ENCODE assay signal across 18 cellular contexts in the genomic region with DNA sequence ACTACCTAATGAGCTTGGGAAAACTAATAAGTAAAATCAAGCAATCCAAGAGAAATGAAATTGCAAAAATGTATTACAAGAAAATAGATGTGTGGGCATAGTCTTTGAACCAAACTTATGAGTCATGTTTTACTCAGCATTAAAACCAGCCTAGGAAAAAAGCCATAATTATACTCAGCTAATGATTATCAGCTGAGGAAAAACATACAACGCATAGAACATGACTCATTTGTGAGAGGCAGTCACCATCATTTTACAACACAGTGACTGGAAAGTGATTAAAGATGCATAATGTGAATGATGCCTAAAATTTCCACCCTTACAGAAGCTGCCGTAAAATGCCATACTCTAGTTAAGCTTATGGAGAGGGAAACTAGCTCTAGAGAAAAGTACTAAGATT.
DNase-seq lines count a peak whose midpoint lies in the region; ATAC-seq, FAIRE-seq and TF ChIP-seq lines count a peak whose summit lies in the region.
"Had no signal": no experiment of that assay in that cellular context is flagged by ENCODE, and none has a peak within 500 bp of the region (broad histone marks: within the 10 kb centered on the region; RNA-seq: fewer than 3 reads in every experiment).

No MANE protein-coding gene starts in this region.

- H3K9me3 Mint-ChIP-seq in activated CD8-positive, alpha-beta memory T cell treated with anti-CD3 and anti-CD28 coated beads, Interleukin-2, amount 10 ng/mL, durations not matched to agents 7 days and 5 days (ENCODE audit: low read depth), result peaks cover 6% of the 10 kb centered on the region
- H3K9me3 Mint-ChIP-seq: nephron had no signal

- no peak for TF ChIP-seq POLR2A in spleen (IDR thresholded peaks at IDR 0.05)

- CTCF ChIA-PET in activated CD8-positive, alpha-beta memory T cell treated with anti-CD3 and anti-CD28 coated beads, Interleukin-2, amount 10 ng/mL, durations not matched to agents 7 days and 5 days (lab: Charles Lee), result interaction anchor here (0.9 kb wide), 1 partner anchor 248 kb away, joined by 4 read pairs; no protein-coding TSS in a partner anchor

- no peak for FAIRE-seq in GM19239 (lab: Jason Lieb, UNC)

- no peaks in the 10 kb centered on the region for H3K27me3 Mint-ChIP-seq in activated CD8-positive, alpha-beta memory T cell treated with anti-CD3 and anti-CD28 coated beads, Interleukin-2, amount 10 ng/mL, durations not matched to agents 7 days and 5 days
- H3K27me3 Mint-ChIP-seq: activated naive CD8-positive, alpha-beta T cell treated with anti-CD3 and anti-CD28 coated beads, Interleukin-2, amount 10 ng/mL, durations not matched to agents 7 days and 5 days; T-cell had no signal

- H3K4me1 Mint-ChIP-seq in activated CD8-positive, alpha-beta memory T cell treated with anti-CD3 and anti-CD28 coated beads, Interleukin-2, amount 10 ng/mL, durations not matched to agents 7 days and 5 days, result peaks cover 7% of the 10 kb centered on the region
- H3K4me1 Mint-ChIP-seq: activated naive CD8-positive, alpha-beta T cell treated with anti-CD3 and anti-CD28 coated beads, Interleukin-2, amount 10 ng/mL, durations not matched to agents 7 days and 5 days; nephron had no signal

- H3K36me3 Mint-ChIP-seq in activated CD8-positive, alpha-beta memory T cell treated with anti-CD3 and anti-CD28 coated beads, Interleukin-2, amount 10 ng/mL, durations not matched to agents 7 days and 5 days, result no peaks in the 10 kb centered on the region
- H3K36me3 Mint-ChIP-seq: activated naive CD8-positive, alpha-beta T cell treated with anti-CD3 and anti-CD28 coated beads, Interleukin-2, amount 10 ng/mL, durations not matched to agents 7 days and 5 days; T-cell had no signal

- DNase-seq in activated CD8-positive, alpha-beta memory T cell treated with anti-CD3 and anti-CD28 coated beads, Interleukin-2, amount 10 ng/mL, durations not matched to agents 7 days and 5 days, result no peak
- DNase-seq in activated CD8-positive, alpha-beta memory T cell treated with anti-CD3 and anti-CD28 coated beads, Interleukin-2, amount 50 U/mL, for 4 hours, result no peak
- peak; percentile 17 for DNase-seq in M059J (ENCODE audit: low read depth)
- DNase-seq in epithelial cell of esophagus (ENCODE audit: low read depth), result peak; percentile 76
- DNase-seq in spleen, result no peak
- no peak for DNase-seq in GM19239 (ENCODE audit: insufficient read length, low spot score)
- DNase-seq: activated CD4-positive, alpha-beta T cell treated with anti-CD3 and anti-CD28 coated beads, Interleukin-2, amount 50 U/mL, for 48 hours; activated naive CD8-positive, alpha-beta T cell treated with anti-CD3 and anti-CD28 coated beads, Interleukin-2, amount 10 ng/mL, durations not matched to agents 7 days and 5 days; colonic mucosa; DMS79; left cardiac atrium; T-cell; transverse colon had no signal

- H3K9me3 ChIP-seq in skeletal muscle satellite cell (replicated peaks; ENCODE audit: low read length), result no peaks in the 10 kb centered on the region
- peaks cover 0 to 8% (median 4%) of the 10 kb centered on the region in 8 donors for H3K9me3 ChIP-seq in spleen
- H3K9me3 ChIP-seq: colonic mucosa, gastroesophageal sphincter, transverse colon had no signal

- no peak overlapping the region for H3K27ac ChIP-seq in spleen
- H3K27ac ChIP-seq: colonic mucosa, gastroesophageal sphincter, skin epidermis, transverse colon had no signal

- H3K4me1 ChIP-seq in skeletal muscle satellite cell (ENCODE audit: control insufficient read depth, insufficient read depth, low read length), result peaks cover 8% of the 10 kb centered on the region
- no peaks in the 10 kb centered on the region for H3K4me1 ChIP-seq in spleen
- H3K4me1 ChIP-seq: colonic mucosa, gastroesophageal sphincter, transverse colon had no signal

- intact Hi-C loops in spleen (cut with DNase I; ENCODE audit: low total_unique reads), result no loop called here

- H3K4me3 Mint-ChIP-seq in activated CD8-positive, alpha-beta memory T cell treated with anti-CD3 and anti-CD28 coated beads, Interleukin-2, amount 10 ng/mL, durations not matched to agents 7 days and 5 days, result no peak overlapping the region
- H3K4me3 Mint-ChIP-seq: activated naive CD8-positive, alpha-beta T cell treated with anti-CD3 and anti-CD28 coated beads, Interleukin-2, amount 10 ng/mL, durations not matched to agents 7 days and 5 days; nephron; T-cell had no signal

- H3K36me3 ChIP-seq in skeletal muscle satellite cell (ENCODE audit: insufficient read depth, low read length) (no peaks in the 10 kb centered on the region), spleen (no peaks in the 10 kb centered on the region)
- H3K36me3 ChIP-seq: colonic mucosa, gastroesophageal sphincter, transverse colon had no signal

- TF ChIP-seq CTCF in epithelial cell of esophagus (IDR thresholded peaks at IDR 0.05; ENCODE audit: insufficient read depth, low read depth, low read length, missing control alignments), result no peak
- no peak for TF ChIP-seq CTCF in spleen (IDR thresholded peaks at IDR 0.05 in 8 of 11, conservative IDR thresholded peaks at IDR 0.05 in 3 of 11)

- H3K27me3 ChIP-seq in skeletal muscle satellite cell (ENCODE audit: control insufficient read depth, insufficient read depth, low read length), result no peaks in the 10 kb centered on the region
- H3K27me3 ChIP-seq in spleen (replicated peaks in 1 of 7), result no peaks in the 10 kb centered on the region
- H3K27me3 ChIP-seq: colonic mucosa, gastroesophageal sphincter, transverse colon had no signal

- H3K9ac ChIP-seq in skeletal muscle satellite cell (ENCODE audit: low read depth, low read length), result no peak overlapping the region

- no peak overlapping the region for H3K4me3 ChIP-seq in epithelial cell of esophagus (ENCODE audit: low read length)
- no peak overlapping the region for H3K4me3 ChIP-seq in skeletal muscle satellite cell (ENCODE audit: low read length)
- no peak overlapping the region for H3K4me3 ChIP-seq in spleen
- H3K4me3 ChIP-seq: colonic mucosa, gastroesophageal sphincter, skin epidermis, transverse colon had no signal

- H3K27ac Mint-ChIP-seq in activated CD8-positive, alpha-beta memory T cell treated with anti-CD3 and anti-CD28 coated beads, Interleukin-2, amount 10 ng/mL, durations not matched to agents 7 days and 5 days, result no peak overlapping the region
- H3K27ac Mint-ChIP-seq: activated naive CD8-positive, alpha-beta T cell treated with anti-CD3 and anti-CD28 coated beads, Interleukin-2, amount 10 ng/mL, durations not matched to agents 7 days and 5 days; nephron; T-cell had no signal

- peak overlapping the region; percentile 55 for H3K4me2 ChIP-seq in skeletal muscle satellite cell (ENCODE audit: low read length)

- ATAC-seq in activated CD8-positive, alpha-beta memory T cell treated with anti-CD3 and anti-CD28 coated beads, Interleukin-2, amount 10 ng/mL, durations not matched to agents 7 days and 5 days, result peak; percentile 20
- no peak for ATAC-seq in HG03457 (IDR thresholded peaks at IDR 0.05; ENCODE audit: unreplicated experiment)
- ATAC-seq: gastroesophageal sphincter, left cardiac atrium, T-cell had no signal

- 68 to 86% (median 83%) methylated on average over 2 of the region's 2 CpGs for WGBS in spleen, 5 donors

Comparison
In these comparisons a context has a peak if more than half of its experiments do, and no peak if none do; other contexts are left out.
1. DNase-seq: peak in M059J (single experiment) and epithelial cell of esophagus (single experiment); none in activated CD8-positive, alpha-beta memory T cell treated with anti-CD3 and anti-CD28 coated beads, Interleukin-2, amount 10 ng/mL, durations not matched to agents 7 days and 5 days (single experiment), activated CD8-positive, alpha-beta memory T cell treated with anti-CD3 and anti-CD28 coated beads, Interleukin-2, amount 50 U/mL, for 4 hours (single experiment), spleen (single experiment) and GM19239 (single experiment).